In the genomic region with DNA sequence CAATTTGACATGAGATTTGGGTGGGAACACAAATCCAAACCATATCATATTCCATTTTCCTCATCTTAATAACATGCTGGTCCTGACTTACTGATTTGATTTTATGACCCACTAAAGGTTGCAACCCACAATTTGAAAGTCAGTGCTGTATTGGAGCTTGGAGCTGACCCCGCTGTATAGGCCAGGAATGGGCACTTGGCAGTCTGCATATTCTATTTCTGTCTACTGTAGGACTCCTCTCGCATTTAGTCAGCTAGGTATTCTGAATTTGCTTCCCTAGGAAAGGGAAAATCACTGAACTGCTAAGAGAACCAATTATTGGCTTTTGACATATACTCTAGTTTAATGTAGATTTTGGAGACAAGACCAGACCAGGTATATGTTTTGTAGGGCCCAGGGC, we compare ENCODE assay signal across 3 cellular contexts.
"Had no signal": no experiment of that assay in that cellular context is flagged by ENCODE, and none has a peak within 500 bp of the region (broad histone marks: within the 10 kb centered on the region; RNA-seq: fewer than 3 reads in every experiment).

No MANE protein-coding gene starts in this region.

- H3K4me3 ChIP-seq: GM12878 had no signal

- DNase-seq: GDM1, GF-D8 had no signal

- ATAC-seq: GM12878 had no signal
